Comparison of ENCODE assay signal across 23 cellular contexts in the genomic region with DNA sequence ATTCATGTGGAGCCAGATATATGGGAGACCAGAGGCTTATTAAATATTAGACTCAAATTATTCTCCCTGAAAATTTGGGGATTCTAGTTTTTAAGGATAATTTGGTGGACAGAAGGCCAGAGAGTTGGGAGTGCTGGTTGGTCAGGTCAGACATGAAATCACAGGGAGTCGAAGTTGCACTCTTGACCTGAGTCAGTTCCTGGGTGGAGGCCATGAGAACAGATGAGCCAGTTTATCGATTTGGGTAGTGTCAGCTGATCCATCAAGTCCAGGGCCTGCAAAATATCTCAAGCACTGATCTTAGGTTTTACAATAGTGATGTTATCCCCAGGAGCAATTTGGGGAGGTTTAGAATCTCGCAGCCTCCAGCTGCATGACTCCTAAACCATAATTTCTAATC.
DNase-seq lines count a peak whose midpoint lies in the region; ATAC-seq, FAIRE-seq and TF ChIP-seq lines count a peak whose summit lies in the region.
"Had no signal": no experiment of that assay in that cellular context is flagged by ENCODE, and none has a peak within 500 bp of the region (broad histone marks: within the 10 kb centered on the region; RNA-seq: fewer than 3 reads in every experiment).

No MANE protein-coding gene starts in this region.

- TF ChIP-seq CTCF in kidney (IDR thresholded peaks at IDR 0.05; ENCODE audit: borderline replicate concordance, extremely low read depth, insufficient read depth) (no peak), right lobe of liver (IDR thresholded peaks at IDR 0.05) (no peak), colonic mucosa (IDR thresholded peaks at IDR 0.05) (no peak), prostate gland (IDR thresholded peaks at IDR 0.05) (no peak)

- H3K27ac ChIP-seq in HUES48 (ENCODE audit: low read depth, low read length): peak overlapping the region; percentile 71
- H3K27ac ChIP-seq in kidney (ENCODE audit: low read depth in 2 of 2, low read length in 2 of 2): peak overlapping the region; percentile 20 to 63
- H3K27ac ChIP-seq in right lobe of liver: no peak overlapping the region
- no peak overlapping the region for H3K27ac ChIP-seq in colonic mucosa
- no peak overlapping the region for H3K27ac ChIP-seq in prostate gland
- H3K27ac ChIP-seq: 22Rv1; A549; BLaER1 treated with 17β-estradiol and CSF1 and Interleukin-3, amounts not matched to agents 10 nM and 100 nM; C4-2B had no signal

- H3K4me3 ChIP-seq in HUES48 (ENCODE audit: low read depth, low read length): no peak overlapping the region
- no peak overlapping the region for H3K4me3 ChIP-seq in kidney (ENCODE audit: low read length in 2 of 2)
- H3K4me3 ChIP-seq in right lobe of liver: no peak overlapping the region
- H3K4me3 ChIP-seq in colonic mucosa: no peak overlapping the region
- H3K4me3 ChIP-seq in prostate gland: no peak overlapping the region
- H3K4me3 ChIP-seq: A549; BLaER1 treated with 17β-estradiol and CSF1 and Interleukin-3, amounts not matched to agents 10 nM and 100 nM had no signal

- peaks cover 6% of the 10 kb centered on the region for H3K4me1 ChIP-seq in HUES48 (ENCODE audit: control insufficient read depth, insufficient read depth, low read length)
- H3K4me1 ChIP-seq in kidney (ENCODE audit: control insufficient read depth in 1 of 2, insufficient read depth in 1 of 2, low read depth in 1 of 2, low read length in 2 of 2): peaks cover 0 to 5% of the 10 kb centered on the region in 2 donors
- H3K4me1 ChIP-seq in right lobe of liver: peaks cover 0 to 11% (median 3%) of the 10 kb centered on the region in 4 donors
- H3K4me1 ChIP-seq in colonic mucosa: no peaks in the 10 kb centered on the region
- H3K4me1 ChIP-seq in prostate gland (replicated peaks): no peaks in the 10 kb centered on the region
- H3K4me1 ChIP-seq: A549; BLaER1 treated with 17β-estradiol and CSF1 and Interleukin-3, amounts not matched to agents 10 nM and 100 nM had no signal

- no peak overlapping the region for H3K9ac ChIP-seq in HUES48 (ENCODE audit: low read depth, low read length)
- H3K9ac ChIP-seq in kidney (ENCODE audit: low read length in 2 of 2): no peak overlapping the region
- no peak overlapping the region for H3K9ac ChIP-seq in colonic mucosa (ENCODE audit: low read depth in 2 of 2, low read length in 2 of 2)
- H3K9ac ChIP-seq: BLaER1 treated with 17β-estradiol and CSF1 and Interleukin-3, amounts not matched to agents 10 nM and 100 nM had no signal

- FAIRE-seq in kidney (lab: Jason Lieb, UNC): no peak
- FAIRE-seq: A549, GM12891, GM19239 had no signal

- peak; percentile 43 to 68 (median 45) for ATAC-seq in right lobe of liver
- ATAC-seq: A549; CD8-positive, alpha-beta T cell had no signal

- DNase-seq in NCI-H146 (lab: John Stamatoyannopoulos, UW): peak; percentile 0
- no peak for DNase-seq in NCI-H146 treated with DMSO at 0.1 percent for 48 hours (lab: John Stamatoyannopoulos, UW; ENCODE audit: unreplicated experiment)
- DNase-seq in kidney: no peak
- no peak for DNase-seq in right lobe of liver
- DNase-seq in colonic mucosa: no peak
- no peak for DNase-seq in prostate gland (ENCODE audit: low spot score)
- DNase-seq: AML-193; CD4-positive, alpha-beta T cell; CD8-positive, alpha-beta T cell; DMS 273 treated with DMSO at 0.1 percent for 48 hours; DMS153; DMS53; DMS79; DND-41; EL; GDM1 had no signal

- WGBS in right lobe of liver (ENCODE audit: insufficient coverage, low coverage, low lambda C conversion rate, missing lambda C conversion rate): 61% methylated on average over 2 of the region's 3 CpGs
- WGBS in prostate gland: 95% methylated on average over 3 of the region's 3 CpGs

- H3K36me3 ChIP-seq in HUES48 (ENCODE audit: control insufficient read depth, insufficient read depth, low read length) (no peaks in the 10 kb centered on the region; the same call in 1 of the 2 replicates), kidney (ENCODE audit: control insufficient read depth in 1 of 2, insufficient read depth in 2 of 2, low read length in 2 of 2) (no peaks in the 10 kb centered on the region), right lobe of liver (no peaks in the 10 kb centered on the region), colonic mucosa (no peaks in the 10 kb centered on the region), prostate gland (no peaks in the 10 kb centered on the region)
- H3K36me3 ChIP-seq: BLaER1 treated with 17β-estradiol and CSF1 and Interleukin-3, amounts not matched to agents 10 nM and 100 nM had no signal

- H3K27me3 ChIP-seq in HUES48 (ENCODE audit: control insufficient read depth, insufficient read depth, low read length) (no peaks in the 10 kb centered on the region), right lobe of liver (no peaks in the 10 kb centered on the region), colonic mucosa (no peaks in the 10 kb centered on the region), prostate gland (replicated peaks; ENCODE audit: insufficient read depth) (no peaks in the 10 kb centered on the region)
- H3K27me3 ChIP-seq: BLaER1 treated with 17β-estradiol and CSF1 and Interleukin-3, amounts not matched to agents 10 nM and 100 nM had no signal

- H3K9me3 ChIP-seq in HUES48 (ENCODE audit: control insufficient read depth, insufficient read depth, low read length) (0 out of 2 replicates have a peak, but pooled peaks cover 3% of the 10 kb centered on the region), kidney (ENCODE audit: control insufficient read depth in 1 of 2, low read length in 2 of 2) (peaks cover 0 to 6% of the 10 kb centered on the region in 2 donors), right lobe of liver (no peaks in the 10 kb centered on the region), colonic mucosa (no peaks in the 10 kb centered on the region), prostate gland (no peaks in the 10 kb centered on the region)
- H3K9me3 ChIP-seq: A549 had no signal

- TF ChIP-seq POLR2A in right lobe of liver (IDR thresholded peaks at IDR 0.05) (no peak), prostate gland (IDR thresholded peaks at IDR 0.05) (no peak)

- intact Hi-C loops in kidney (cut with DNase I) (no loop called here), right lobe of liver (cut with DNase I) (no loop called here), colonic mucosa (cut with DNase I) (no loop called here), prostate gland (cut with DNase I) (no loop called here)

Comparison
In these comparisons a context has a peak if more than half of its experiments do, and no peak if none do; other contexts are left out.
1. H3K27ac ChIP-seq: peak in HUES48 (single experiment) and kidney (2 of 2); none in right lobe of liver (0 of 3), colonic mucosa (single experiment) and prostate gland (0 of 2).